In genomic region chr7:50607524-50608125, GRCh38 we compare ENCODE assay signal across 22 cellular contexts. TPM values are rescaled to one million over a fixed set of nuclear protein-coding genes. Genes with fewer than 3 reads are reported as not detected.
DNase-seq lines count a peak whose midpoint lies in the region; ATAC-seq and TF ChIP-seq lines count a peak whose summit lies in the region.
"Had no signal": no experiment of that assay in that cellular context is flagged by ENCODE, and none has a peak within 500 bp of the region (broad histone marks: within the 10 kb centered on the region; RNA-seq: fewer than 3 reads in every experiment).

No MANE protein-coding gene starts in this region.

- no peak for ATAC-seq in T-helper 17 cell
- no peak for ATAC-seq in natural killer cell
- no peak for ATAC-seq in GM21381 (IDR thresholded peaks at IDR 0.05; ENCODE audit: unreplicated experiment)
- ATAC-seq: WTC11 had no signal

- no peak overlapping the region for H2AFZ ChIP-seq in GM23248

- peaks cover 5% of the 10 kb centered on the region for H3K27me3 Mint-ChIP-seq in activated CD4-positive, alpha-beta T cell treated with anti-CD3 and anti-CD28 coated beads, Interleukin-2, amount 10 ng/mL, durations not matched to agents 7 days and 5 days
- H3K27me3 Mint-ChIP-seq in T-helper 17 cell (no peaks in the 10 kb centered on the region), natural killer cell (ENCODE audit: low read depth in 2 of 2) (no peaks in the 10 kb centered on the region)

- CTCF ChIA-PET in activated CD4-positive, alpha-beta T cell treated with anti-CD3 and anti-CD28 coated beads, Interleukin-2, amount 10 ng/mL, durations not matched to agents 7 days and 5 days (lab: Charles Lee) = interaction anchor here (0.6 to 3.7 kb wide), 4 partner anchors 10 to 499 kb away, joined by 3 to 13 read pairs (median 4); no protein-coding TSS in a partner anchor

- H3F3A ChIP-seq in GM23248 (ENCODE audit: insufficient read depth) = peaks cover 15% of the 10 kb centered on the region; the same call in 1 of the 2 replicates

- WGBS in GM23248 (ENCODE audit: low coverage in 1 of 2, low lambda C conversion rate in 2 of 2, missing lambda C conversion rate in 2 of 2), 2 experiments = 80 to 85% methylated on average over 6 of the region's 6 CpGs
- WGBS in thyroid gland, 2 donors = 90 to 92% methylated on average over 6 of the region's 6 CpGs

- peak overlapping the region; percentile 34 for H3K27ac Mint-ChIP-seq in activated CD4-positive, alpha-beta T cell treated with anti-CD3 and anti-CD28 coated beads, Interleukin-2, amount 10 ng/mL, durations not matched to agents 7 days and 5 days
- H3K27ac Mint-ChIP-seq in T-helper 17 cell (peak overlapping the region; percentile 91), natural killer cell (peak overlapping the region; percentile 66 to 85)
- H3K27ac Mint-ChIP-seq: WTC11 had no signal

- intact Hi-C loops in natural killer cell (cut with micrococcal nuclease) (no loop called here), thyroid gland (cut with DNase I) (no loop called here)

- H3K4me1 ChIP-seq in GM23248 (ENCODE audit: insufficient read depth) (peaks cover 8% of the 10 kb centered on the region), thyroid gland (no peaks in the 10 kb centered on the region)

- peaks cover 16% of the 10 kb centered on the region for H3K36me3 Mint-ChIP-seq in activated CD4-positive, alpha-beta T cell treated with anti-CD3 and anti-CD28 coated beads, Interleukin-2, amount 10 ng/mL, durations not matched to agents 7 days and 5 days (ENCODE audit: low read depth)
- peaks cover 2% of the 10 kb centered on the region for H3K36me3 Mint-ChIP-seq in T-helper 17 cell (ENCODE audit: low read depth)
- H3K36me3 Mint-ChIP-seq in natural killer cell = peaks cover 9% of the 10 kb centered on the region

- peaks cover 14% of the 10 kb centered on the region for H3K9me3 Mint-ChIP-seq in activated CD4-positive, alpha-beta T cell treated with anti-CD3 and anti-CD28 coated beads, Interleukin-2, amount 10 ng/mL, durations not matched to agents 7 days and 5 days
- peaks cover 0 to 6% of the 10 kb centered on the region in 2 donors for H3K9me3 Mint-ChIP-seq in natural killer cell
- H3K9me3 Mint-ChIP-seq: WTC11 had no signal

- in situ Hi-C loops in GM23248 (cut with MboI) = no loop called here

- POLR2A ChIA-PET in activated CD4-positive, alpha-beta T cell treated with anti-CD3 and anti-CD28 coated beads, Interleukin-2, amount 10 ng/mL, durations not matched to agents 7 days and 5 days (lab: Charles Lee) = no interaction called here

- H3K9me3 ChIP-seq in GM23248 (ENCODE audit: low read depth) = no peaks in the 10 kb centered on the region
- H3K9me3 ChIP-seq in T-helper 17 cell (ENCODE audit: control insufficient read depth, low read length, poor library complexity, severe bottlenecking) = no peaks in the 10 kb centered on the region
- H3K9me3 ChIP-seq in thyroid gland = no peaks in the 10 kb centered on the region
- H3K9me3 ChIP-seq: thoracic aorta had no signal

- H3K4me3 Mint-ChIP-seq in activated CD4-positive, alpha-beta T cell treated with anti-CD3 and anti-CD28 coated beads, Interleukin-2, amount 10 ng/mL, durations not matched to agents 7 days and 5 days = no peak overlapping the region
- H3K4me3 Mint-ChIP-seq in T-helper 17 cell (peak overlapping the region; percentile 2), natural killer cell (peak overlapping the region; percentile 62)
- H3K4me3 Mint-ChIP-seq: WTC11 had no signal

- peaks cover 38% of the 10 kb centered on the region for H3K4me1 Mint-ChIP-seq in activated CD4-positive, alpha-beta T cell treated with anti-CD3 and anti-CD28 coated beads, Interleukin-2, amount 10 ng/mL, durations not matched to agents 7 days and 5 days
- H3K4me1 Mint-ChIP-seq in T-helper 17 cell (peaks cover 20% of the 10 kb centered on the region), natural killer cell (peaks cover 47 to 48% of the 10 kb centered on the region in 2 donors)

- H3K27ac ChIP-seq in GM23248 = no peak overlapping the region
- no peak overlapping the region for H3K27ac ChIP-seq in thyroid gland
- H3K27ac ChIP-seq: coronary artery, thoracic aorta had no signal

- H3K36me3 ChIP-seq in GM23248 (ENCODE audit: low read depth) (peaks cover 29% of the 10 kb centered on the region; the same call in 1 of the 2 replicates), thyroid gland (peaks cover 0 to 14% of the 10 kb centered on the region in 2 donors)

- no peak for TF ChIP-seq POLR2A in thyroid gland (IDR thresholded peaks at IDR 0.05)

- H3K27me3 ChIP-seq in GM23248 (replicated peaks; ENCODE audit: insufficient read depth) = no peaks in the 10 kb centered on the region
- no peaks in the 10 kb centered on the region for H3K27me3 ChIP-seq in thyroid gland

- no peaks in the 10 kb centered on the region; the same call in 1 of the 2 replicates for H4K20me1 ChIP-seq in GM23248 (ENCODE audit: insufficient read depth)

- H3K9ac ChIP-seq in GM23248 = no peak overlapping the region

- no peaks in the 10 kb centered on the region for H3K9me2 ChIP-seq in GM23248 (ENCODE audit: insufficient read depth)

- no peak overlapping the region for H3K4me2 ChIP-seq in GM23248 (ENCODE audit: unreplicated experiment)

- DNase-seq in activated CD4-positive, alpha-beta T cell treated with anti-CD3 and anti-CD28 coated beads, Interleukin-2, amount 10 ng/mL, durations not matched to agents 7 days and 5 days = no peak
- DNase-seq in activated CD4-positive, alpha-beta T cell treated with anti-CD3 and anti-CD28 coated beads for 48 hours = no peak
- DNase-seq in GM23248 (peak; percentile 13), T-helper 17 cell (no peak), natural killer cell (no peak), thyroid gland (no peak), OCI-M2 (lab: John Stamatoyannopoulos, UW; ENCODE audit: unreplicated experiment) (no peak)
- DNase-seq: C1 segment of cervical spinal cord, DMS79, NCI-H1694 treated with DMSO at 0.1 percent for 48 hours, nucleus accumbens, retina, SHP77 had no signal

- no peak for TF ChIP-seq CTCF in natural killer cell (IDR thresholded peaks at IDR 0.05)
- TF ChIP-seq CTCF in thyroid gland (IDR thresholded peaks at IDR 0.05) = no peak

- no peaks in the 10 kb centered on the region for H3K79me2 ChIP-seq in GM23248 (ENCODE audit: insufficient read depth)

- H3K4me3 ChIP-seq in GM23248 (no peak overlapping the region), thyroid gland (replicated peaks in 1 of 3) (no peak overlapping the region)
- H3K4me3 ChIP-seq: coronary artery, thoracic aorta had no signal

RNA-seq across cellular contexts. Expression of gene DDC, which starts 42.4 kb away (rescaled TPM):
- total RNA-seq in activated CD4-positive, alpha-beta T cell treated with anti-CD3 and anti-CD28 coated beads, Interleukin-2, amount 10 ng/mL, durations not matched to agents 7 days and 5 days = not detected
- total RNA-seq in GM23248 (2014; rRNA removed; shearing (Covaris generic)) = not detected in 2 replicates
- polyA plus RNA-seq in GM23248 (2016; fragmentation: Nextera tagmentation; extraction: Ambion mirVana) = not detected in 2 replicates
- total RNA-seq in T-helper 17 cell (not detected), natural killer cell (not detected), thyroid gland (1 to 10 TPM in 1 of 4 donors, not detected in 3; 2.7 TPM)
- total RNA-seq: A673; H1; mononuclear cell; NCI-H460; T-helper 1 cell treated with Interleukin-12 subunit alpha and Interleukin-12 subunit beta and Interleukin-4 antibody, amounts not matched to agents 30 ng/mL and 1 ng/mL, for 36 hours; WTC11 had no signal

Comparison
In these comparisons a context has a peak if more than half of its experiments do, and no peak if none do; other contexts are left out.
1. H3K27ac Mint-ChIP-seq: peak in every context shown above with its lines; median percentile 91 in T-helper 17 cell; 76 in natural killer cell; 34 in activated CD4-positive, alpha-beta T cell treated with anti-CD3 and anti-CD28 coated beads, Interleukin-2, amount 10 ng/mL, durations not matched to agents 7 days and 5 days.